ENCODE assay signal across 9 cellular contexts in the genomic region with DNA sequence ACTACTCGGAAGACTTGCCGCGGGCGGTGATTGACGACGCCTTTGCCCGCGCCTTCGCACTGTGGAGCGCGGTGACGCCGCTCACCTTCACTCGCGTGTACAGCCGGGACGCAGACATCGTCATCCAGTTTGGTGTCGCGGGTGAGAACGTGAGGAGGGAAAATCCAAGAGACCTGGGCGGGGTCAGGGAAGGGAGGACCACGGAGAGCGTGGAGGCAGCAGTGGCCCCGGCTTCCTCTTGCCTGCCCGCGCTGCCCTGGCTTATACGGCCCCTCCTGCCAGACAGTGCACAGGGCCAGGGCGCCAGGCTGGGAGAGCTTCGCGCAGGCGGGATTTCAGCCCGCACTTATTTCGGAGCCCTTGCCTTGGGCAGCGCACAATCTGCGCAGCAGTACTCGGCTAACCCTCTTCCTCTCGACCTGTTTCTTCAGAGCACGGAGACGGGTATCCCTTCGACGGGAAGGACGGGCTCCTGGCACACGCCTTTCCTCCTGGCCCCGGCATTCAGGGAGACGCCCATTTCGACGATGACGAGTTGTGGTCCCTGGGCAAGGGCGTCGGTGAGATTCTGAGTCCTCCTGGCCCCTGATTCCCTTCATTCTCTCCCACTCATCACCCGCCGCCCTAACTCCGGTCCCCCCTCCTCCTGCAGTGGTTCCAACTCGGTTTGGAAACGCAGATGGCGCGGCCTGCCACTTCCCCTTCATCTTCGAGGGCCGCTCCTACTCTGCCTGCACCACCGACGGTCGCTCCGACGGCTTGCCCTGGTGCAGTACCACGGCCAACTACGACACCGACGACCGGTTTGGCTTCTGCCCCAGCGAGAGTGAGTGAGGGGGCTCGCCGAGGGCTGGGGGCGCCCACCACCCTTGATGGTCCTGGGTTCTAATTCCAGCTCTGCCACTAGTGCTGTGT. TPM values are rescaled to one million over a fixed set of nuclear protein-coding genes. Genes with fewer than 3 reads are reported as not detected.
A peak's percentile ranks its signal among the peaks of the same experiment; 100 is the strongest.
DNase-seq lines count a peak whose midpoint lies in the region; ATAC-seq, FAIRE-seq and TF ChIP-seq lines count a peak whose summit lies in the region.
"Had no signal": no experiment of that assay in that cellular context is flagged by ENCODE, and none has a peak within 500 bp of the region (broad histone marks: within the 10 kb centered on the region; RNA-seq: fewer than 3 reads in every experiment).

No MANE protein-coding gene starts in this region.

- peaks cover 6% of the 10 kb centered on the region for H3K36me3 Mint-ChIP-seq in glutamatergic neuron (ENCODE audit: unreplicated experiment)

- DNase-seq in A549 (ENCODE audit: low read depth in 1 of 2, low spot score in 1 of 2) (no peak), NCI-H69 (lab: John Stamatoyannopoulos, UW) (peak; percentile 41), activated gamma-delta T cell (lab: John Stamatoyannopoulos, UW) (peak; percentile 52), D341Med (ENCODE audit: low spot score) (no peak), OCI-M1 (lab: John Stamatoyannopoulos, UW) (no peak), glutamatergic neuron (no peak), DMS79 (lab: John Stamatoyannopoulos, UW) (no peak)

- H3K4me1 ChIP-seq in A549 (peaks cover 8% of the 10 kb centered on the region), mononuclear cell (ENCODE audit: insufficient read depth, low read length) (peaks cover 78% of the 10 kb centered on the region)

- TF ChIP-seq RAD21 in A549 (conservative IDR thresholded peaks at IDR 0.05 in 1 of 2, IDR thresholded peaks at IDR 0.05 in 1 of 2), result no peak

- H3K27me3 ChIP-seq in mononuclear cell (ENCODE audit: insufficient read depth, low read length), result peaks cover 56% of the 10 kb centered on the region

- no peak for TF ChIP-seq EP300 in A549 (IDR thresholded peaks at IDR 0.05)

- POLR2A ChIA-PET in A549 (lab: Yijun Ruan, JAX), result no interaction called here

- no peaks in the 10 kb centered on the region for H3K4me1 Mint-ChIP-seq in glutamatergic neuron (ENCODE audit: low read depth, unreplicated experiment)

- TF ChIP-seq CTCF in A549 (IDR thresholded peaks at IDR 0.05), result no peak
- TF ChIP-seq CTCF in glutamatergic neuron (IDR thresholded peaks at IDR 0.05; ENCODE audit: partially characterized antibody, unreplicated experiment), result no peak

- FAIRE-seq in A549 (lab: Jason Lieb, UNC), result no peak

- CTCF ChIA-PET in A549 (lab: Yijun Ruan, JAX), result interaction anchor here (0.7 to 20.1 kb wide), 6 partner anchors 13 to 39 kb away, joined by 3 to 450 read pairs (median 41); a partner anchor contains a TSS

- no peaks in the 10 kb centered on the region for H3K9me3 ChIP-seq in A549
- H3K9me3 ChIP-seq in mononuclear cell (ENCODE audit: low read depth, low read length), result no peaks in the 10 kb centered on the region

- H3K4me3 ChIP-seq in A549 (no peak overlapping the region), mononuclear cell (ENCODE audit: low read length) (peak overlapping the region; percentile 28)

- no peak overlapping the region for H3K27ac Mint-ChIP-seq in glutamatergic neuron (ENCODE audit: unreplicated experiment)

- peaks cover 9% of the 10 kb centered on the region for H3K27me3 Mint-ChIP-seq in glutamatergic neuron (ENCODE audit: unreplicated experiment)

- no peak for ATAC-seq in A549

- H3K9me3 Mint-ChIP-seq in glutamatergic neuron (ENCODE audit: unreplicated experiment), result peaks cover 17% of the 10 kb centered on the region

- H3K4me3 Mint-ChIP-seq in glutamatergic neuron (ENCODE audit: unreplicated experiment), result no peak overlapping the region

- no peak overlapping the region for H3K27ac ChIP-seq in A549

- WGBS in A549 (ENCODE audit: missing lambda C conversion rate), result 59% methylated on average over 63 of the region's 74 CpGs

- peak overlapping the region; percentile 43 for H3K4me2 ChIP-seq in A549

- TF ChIP-seq POLR2A in A549 (IDR thresholded peaks at IDR 0.05; ENCODE audit: low read length), result no peak

TF ChIP-seq in A549, 52 proteins besides CTCF, POLR2A, EP300 and RAD21 (continues in another document):
- TF ChIP-seq NFE2L2 (conservative IDR thresholded peaks at IDR 0.05; ENCODE audit: low read length) (no peak), EHMT2 (IDR thresholded peaks at IDR 0.05; ENCODE audit: low read depth) (no peak), RARB (CRISPR knock-in tag; IDR thresholded peaks at IDR 0.05) (no peak), FOSB (CRISPR knock-in tag; IDR thresholded peaks at IDR 0.05) (no peak)
- TF ChIP-seq, protein P1, sequence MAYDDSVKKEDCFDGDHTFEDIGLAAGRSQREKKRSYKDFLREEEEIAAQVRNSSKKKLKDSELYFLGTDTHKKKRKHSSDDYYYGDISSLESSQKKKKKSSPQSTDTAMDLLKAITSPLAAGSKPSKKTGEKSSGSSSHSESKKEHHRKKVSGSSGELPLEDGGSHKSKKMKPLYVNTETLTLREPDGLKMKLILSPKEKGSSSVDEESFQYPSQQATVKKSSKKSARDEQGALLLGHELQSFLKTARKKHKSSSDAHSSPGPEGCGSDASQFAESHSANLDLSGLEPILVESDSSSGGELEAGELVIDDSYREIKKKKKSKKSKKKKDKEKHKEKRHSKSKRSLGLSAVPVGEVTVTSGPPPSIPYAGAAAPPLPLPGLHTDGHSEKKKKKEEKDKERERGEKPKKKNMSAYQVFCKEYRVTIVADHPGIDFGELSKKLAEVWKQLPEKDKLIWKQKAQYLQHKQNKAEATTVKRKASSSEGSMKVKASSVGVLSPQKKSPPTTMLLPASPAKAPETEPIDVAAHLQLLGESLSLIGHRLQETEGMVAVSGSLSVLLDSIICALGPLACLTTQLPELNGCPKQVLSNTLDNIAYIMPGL (CRISPR knock-in tag; IDR thresholded peaks at IDR 0.05; ENCODE audit: borderline replicate concordance), result no peak
- TF ChIP-seq, protein P2, sequence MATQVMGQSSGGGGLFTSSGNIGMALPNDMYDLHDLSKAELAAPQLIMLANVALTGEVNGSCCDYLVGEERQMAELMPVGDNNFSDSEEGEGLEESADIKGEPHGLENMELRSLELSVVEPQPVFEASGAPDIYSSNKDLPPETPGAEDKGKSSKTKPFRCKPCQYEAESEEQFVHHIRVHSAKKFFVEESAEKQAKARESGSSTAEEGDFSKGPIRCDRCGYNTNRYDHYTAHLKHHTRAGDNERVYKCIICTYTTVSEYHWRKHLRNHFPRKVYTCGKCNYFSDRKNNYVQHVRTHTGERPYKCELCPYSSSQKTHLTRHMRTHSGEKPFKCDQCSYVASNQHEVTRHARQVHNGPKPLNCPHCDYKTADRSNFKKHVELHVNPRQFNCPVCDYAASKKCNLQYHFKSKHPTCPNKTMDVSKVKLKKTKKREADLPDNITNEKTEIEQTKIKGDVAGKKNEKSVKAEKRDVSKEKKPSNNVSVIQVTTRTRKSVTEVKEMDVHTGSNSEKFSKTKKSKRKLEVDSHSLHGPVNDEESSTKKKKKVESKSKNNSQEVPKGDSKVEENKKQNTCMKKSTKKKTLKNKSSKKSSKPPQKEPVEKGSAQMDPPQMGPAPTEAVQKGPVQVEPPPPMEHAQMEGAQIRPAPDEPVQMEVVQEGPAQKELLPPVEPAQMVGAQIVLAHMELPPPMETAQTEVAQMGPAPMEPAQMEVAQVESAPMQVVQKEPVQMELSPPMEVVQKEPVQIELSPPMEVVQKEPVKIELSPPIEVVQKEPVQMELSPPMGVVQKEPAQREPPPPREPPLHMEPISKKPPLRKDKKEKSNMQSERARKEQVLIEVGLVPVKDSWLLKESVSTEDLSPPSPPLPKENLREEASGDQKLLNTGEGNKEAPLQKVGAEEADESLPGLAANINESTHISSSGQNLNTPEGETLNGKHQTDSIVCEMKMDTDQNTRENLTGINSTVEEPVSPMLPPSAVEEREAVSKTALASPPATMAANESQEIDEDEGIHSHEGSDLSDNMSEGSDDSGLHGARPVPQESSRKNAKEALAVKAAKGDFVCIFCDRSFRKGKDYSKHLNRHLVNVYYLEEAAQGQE (IDR thresholded peaks at IDR 0.05), result no peak
- TF ChIP-seq, protein P3, sequence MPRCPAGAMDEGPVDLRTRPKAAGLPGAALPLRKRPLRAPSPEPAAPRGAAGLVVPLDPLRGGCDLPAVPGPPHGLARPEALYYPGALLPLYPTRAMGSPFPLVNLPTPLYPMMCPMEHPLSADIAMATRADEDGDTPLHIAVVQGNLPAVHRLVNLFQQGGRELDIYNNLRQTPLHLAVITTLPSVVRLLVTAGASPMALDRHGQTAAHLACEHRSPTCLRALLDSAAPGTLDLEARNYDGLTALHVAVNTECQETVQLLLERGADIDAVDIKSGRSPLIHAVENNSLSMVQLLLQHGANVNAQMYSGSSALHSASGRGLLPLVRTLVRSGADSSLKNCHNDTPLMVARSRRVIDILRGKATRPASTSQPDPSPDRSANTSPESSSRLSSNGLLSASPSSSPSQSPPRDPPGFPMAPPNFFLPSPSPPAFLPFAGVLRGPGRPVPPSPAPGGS (IDR thresholded peaks at IDR 0.05), result no peak
- TF ChIP-seq, protein P4, sequence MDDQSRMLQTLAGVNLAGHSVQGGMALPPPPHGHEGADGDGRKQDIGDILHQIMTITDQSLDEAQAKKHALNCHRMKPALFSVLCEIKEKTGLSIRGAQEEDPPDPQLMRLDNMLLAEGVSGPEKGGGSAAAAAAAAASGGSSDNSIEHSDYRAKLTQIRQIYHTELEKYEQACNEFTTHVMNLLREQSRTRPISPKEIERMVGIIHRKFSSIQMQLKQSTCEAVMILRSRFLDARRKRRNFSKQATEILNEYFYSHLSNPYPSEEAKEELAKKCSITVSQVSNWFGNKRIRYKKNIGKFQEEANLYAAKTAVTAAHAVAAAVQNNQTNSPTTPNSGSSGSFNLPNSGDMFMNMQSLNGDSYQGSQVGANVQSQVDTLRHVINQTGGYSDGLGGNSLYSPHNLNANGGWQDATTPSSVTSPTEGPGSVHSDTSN (IDR thresholded peaks at IDR 0.05), result no peak

RNA-seq across cellular contexts. Expression of a gene that starts 2.0 kb away (rescaled TPM):
- 0.09 and 0.12 TPM in 2 replicates for polyA plus RNA-seq in A549 (2011; rRNA removed)
- polyA plus RNA-seq in A549 (2012; cell fraction: cytosol; rRNA removed), result 0.14 and 0.16 TPM in 2 replicates
- 0.43 and 0.44 TPM in 2 replicates for polyA plus RNA-seq in A549 (2012; cell fraction: nucleus; rRNA removed)
- polyA plus RNA-seq in A549 (2017; fragmentation: RNase III; extraction: RNeasy Plus Mini Kit Qiagen cat#74134 plus additional on column Dnase treatment), result 0.06 to 0.34 TPM (median 0.24 TPM) in 3 replicates
- polyA minus RNA-seq in A549 (2011; rRNA and poly(A)+ RNA removed), result 0.21 TPM in 1 of 2 replicates, not detected in the other
- total RNA-seq in mononuclear cell, result 3.0 TPM
- total RNA-seq in glutamatergic neuron (ENCODE audit: unreplicated experiment), result 0.17 TPM
- total RNA-seq: renal cortical epithelial cell had no signal

RNA-seq across cellular contexts. Expression of a gene that starts 18.3 kb away (rescaled TPM):
- 3.0 and 3.5 TPM in 2 replicates for polyA plus RNA-seq in A549 (2011; rRNA removed)
- polyA plus RNA-seq in A549 (2012; cell fraction: cytosol; rRNA removed), result 12.7 and 14.6 TPM in 2 replicates
- polyA plus RNA-seq in A549 (2012; cell fraction: nucleus; rRNA removed), result 6.4 and 6.7 TPM in 2 replicates
- 10.8 to 11.7 TPM (median 11.5 TPM) in 3 replicates for polyA plus RNA-seq in A549 (2017; fragmentation: RNase III; extraction: RNeasy Plus Mini Kit Qiagen cat#74134 plus additional on column Dnase treatment)
- polyA minus RNA-seq in A549 (2011; rRNA and poly(A)+ RNA removed), result 2.9 and 4.9 TPM in 2 replicates
- total RNA-seq in mononuclear cell, result 0.10 TPM
- 10.4 TPM for total RNA-seq in glutamatergic neuron (ENCODE audit: unreplicated experiment)

RNA-seq across cellular contexts. Expression of a gene that starts 38.7 kb away (rescaled TPM):
- 7.3 and 8.4 TPM in 2 replicates for polyA plus RNA-seq in A549 (2011; rRNA removed)
- polyA plus RNA-seq in A549 (2012; cell fraction: cytosol; rRNA removed), result 15.0 and 17.8 TPM in 2 replicates
- 58.4 and 78.4 TPM in 2 replicates for polyA plus RNA-seq in A549 (2012; cell fraction: nucleus; rRNA removed)
- polyA plus RNA-seq in A549 (2017; fragmentation: RNase III; extraction: RNeasy Plus Mini Kit Qiagen cat#74134 plus additional on column Dnase treatment), result 9.1 to 10.3 TPM (median 9.3 TPM) in 3 replicates
- polyA minus RNA-seq in A549 (2011; rRNA and poly(A)+ RNA removed), result 22.3 and 31.1 TPM in 2 replicates
- 49.4 TPM for total RNA-seq in mononuclear cell
- 23.1 TPM for total RNA-seq in glutamatergic neuron (ENCODE audit: unreplicated experiment)

Comparison
In these comparisons a context has a peak if more than half of its experiments do, and no peak if none do; other contexts are left out.
1. DNase-seq: peak in NCI-H69 (single experiment) and activated gamma-delta T cell (single experiment); none in A549 (0 of 2), D341Med (single experiment), OCI-M1 (single experiment), glutamatergic neuron (single experiment) and DMS79 (single experiment).
2. RNA of a gene that starts 18.3 kb away (total RNA-seq): 10.4 TPM in glutamatergic neuron (single experiment); 0.10 TPM in mononuclear cell (single experiment); every median in the first group is over 10 times any median in the second.